ENCODE assay signal across 20 cellular contexts in genomic region chr1:212554401-212554800, GRCh38. TPM values are rescaled to one million over a fixed set of nuclear protein-coding genes. Genes with fewer than 3 reads are reported as not detected.
DNase-seq lines count a peak whose midpoint lies in the region; ATAC-seq, FAIRE-seq and TF ChIP-seq lines count a peak whose summit lies in the region.
"Had no signal": no experiment of that assay in that cellular context is flagged by ENCODE, and none has a peak within 500 bp of the region (broad histone marks: within the 10 kb centered on the region; RNA-seq: fewer than 3 reads in every experiment).

No MANE protein-coding gene starts in this region.

- H2BK15ac ChIP-seq in mesendoderm (replicated peaks; ENCODE audit: low read depth), result peak overlapping the region; percentile 80

- H3K4me3 Mint-ChIP-seq in astrocyte (ENCODE audit: unreplicated experiment), result no peak overlapping the region
- H3K4me3 Mint-ChIP-seq: B cell, GM23338 had no signal

- H3K36me3 Mint-ChIP-seq in astrocyte (ENCODE audit: low read depth, unreplicated experiment), result no peaks in the 10 kb centered on the region

- H3K36me3 ChIP-seq in astrocyte (ENCODE audit: insufficient read depth, low read length) (no peaks in the 10 kb centered on the region), mesendoderm (ENCODE audit: control insufficient read depth, insufficient read depth, low read length) (no peaks in the 10 kb centered on the region), BE2C (no peaks in the 10 kb centered on the region)

- no CpG with 5 or more reads among the region's 2 CpGs for WGBS in mesendoderm (ENCODE audit: extremely low coverage, insufficient coverage, low lambda C conversion rate)

- TF ChIP-seq CTCF in astrocyte (IDR thresholded peaks at IDR 0.05; ENCODE audit: insufficient read depth, low read depth, low read length), result no peak
- no peak for TF ChIP-seq CTCF in BE2C (IDR thresholded peaks at IDR 0.05; ENCODE audit: low read depth, low read length)

- no peaks in the 10 kb centered on the region for H4K20me1 ChIP-seq in astrocyte (ENCODE audit: insufficient read depth, low read length)

- H3K27me3 ChIP-seq in astrocyte (ENCODE audit: insufficient read depth, low read length) (peaks cover 6% of the 10 kb centered on the region), mesendoderm (ENCODE audit: insufficient read depth, low read length, poor library complexity) (no peaks in the 10 kb centered on the region), BE2C (no peaks in the 10 kb centered on the region)

- H3K27ac ChIP-seq in astrocyte (ENCODE audit: low read depth, low read length) (no peak overlapping the region), mesendoderm (ENCODE audit: low read depth, low read length) (no peak overlapping the region)

- H4K5ac ChIP-seq in mesendoderm (ENCODE audit: low read length), result no peak overlapping the region

- H2AK5ac ChIP-seq in mesendoderm (ENCODE audit: low read length), result no peak overlapping the region

- H3K27me3 Mint-ChIP-seq in astrocyte (ENCODE audit: low read depth, unreplicated experiment), result peaks cover 4% of the 10 kb centered on the region

- H3K4me1 ChIP-seq in astrocyte (ENCODE audit: insufficient read depth, low read length) (peaks cover 9% of the 10 kb centered on the region), mesendoderm (ENCODE audit: control insufficient read depth, low read depth, low read length) (no peaks in the 10 kb centered on the region), BE2C (no peaks in the 10 kb centered on the region)

- DNase-seq in EL, result peak; percentile 45
- DNase-seq in HT1080 (ENCODE audit: low read depth), result peak; percentile 33
- DNase-seq in astrocyte (ENCODE audit: low read depth), result peak; percentile 37
- no peak for DNase-seq in mesendoderm
- no peak for DNase-seq in BE2C
- no peak for DNase-seq in NCI-H69 (lab: John Stamatoyannopoulos, UW)
- DNase-seq: KBM-7, NCI-H1092 treated with DMSO at 0.1 percent for 48 hours, NCI-H1436 treated with DMSO at 0.1 percent for 48 hours, NCI-H2029, NCI-H226, NCI-H510A treated with DMSO at 0.1 percent for 48 hours, NCI-H774, OCI-M1, Right ventricle myocardium superior had no signal

- H3K9ac ChIP-seq in astrocyte (ENCODE audit: low read length), result no peak overlapping the region
- H3K9ac ChIP-seq in mesendoderm (ENCODE audit: low read length), result no peak overlapping the region

- H3K9me3 Mint-ChIP-seq in astrocyte (ENCODE audit: unreplicated experiment), result no peaks in the 10 kb centered on the region
- H3K9me3 Mint-ChIP-seq: GM23338 had no signal

- no peak overlapping the region for H3K18ac ChIP-seq in mesendoderm (ENCODE audit: low read length)

- no peak overlapping the region for H3K56ac ChIP-seq in mesendoderm (ENCODE audit: low read length)

- no peak overlapping the region for H4K8ac ChIP-seq in mesendoderm (ENCODE audit: low read depth, low read length)

- H3K9me3 ChIP-seq in astrocyte (ENCODE audit: insufficient read depth, low read depth, low read length) (no peaks in the 10 kb centered on the region), BE2C (no peaks in the 10 kb centered on the region)

- H3K79me2 ChIP-seq in astrocyte (ENCODE audit: insufficient read depth, low read length) (no peaks in the 10 kb centered on the region), mesendoderm (ENCODE audit: control insufficient read depth, insufficient read depth, low read length) (no peaks in the 10 kb centered on the region)

- H3K4me3 ChIP-seq in astrocyte (ENCODE audit: insufficient read depth, low read depth, low read length) (no peak overlapping the region), mesendoderm (ENCODE audit: low read length) (no peak overlapping the region), BE2C (ENCODE audit: low read depth, low read length) (no peak overlapping the region)
- H3K4me3 ChIP-seq: GM23338 had no signal

- peaks cover 3% of the 10 kb centered on the region for H3K4me1 Mint-ChIP-seq in astrocyte (ENCODE audit: low read depth, unreplicated experiment)

- no peak for ATAC-seq in GM19455 (IDR thresholded peaks at IDR 0.05; ENCODE audit: unreplicated experiment)
- ATAC-seq: GM23338, HepG2 had no signal

- no peak overlapping the region for H2BK120ac ChIP-seq in mesendoderm (ENCODE audit: low read depth, low read length)

- H3K79me1 ChIP-seq in mesendoderm (ENCODE audit: low read length), result no peaks in the 10 kb centered on the region

- FAIRE-seq in astrocyte (lab: Jason Lieb, UNC), result no peak
- FAIRE-seq: A204.1, HepG2 had no signal

- no peak overlapping the region for H3K4me2 ChIP-seq in astrocyte (ENCODE audit: low read length)
- no peak overlapping the region for H3K4me2 ChIP-seq in mesendoderm (ENCODE audit: low read length)
- H3K4me2 ChIP-seq: GM23338 had no signal

- H3K23ac ChIP-seq in mesendoderm (ENCODE audit: low read length), result no peak overlapping the region

- no peak overlapping the region for H3K27ac Mint-ChIP-seq in astrocyte (ENCODE audit: unreplicated experiment)
- H3K27ac Mint-ChIP-seq: B cell, GM23338 had no signal

- H3K4ac ChIP-seq in mesendoderm (ENCODE audit: low read depth, low read length), result no peak overlapping the region

- no peak overlapping the region for H2AFZ ChIP-seq in astrocyte (ENCODE audit: low read depth, low read length)
- H2AFZ ChIP-seq: GM23338 had no signal

- H2BK5ac ChIP-seq in mesendoderm (ENCODE audit: low read length), result no peak overlapping the region

RNA-seq across cellular contexts. Expression of gene ATF3, which starts 54.2 kb away (rescaled TPM):
- total RNA-seq in HT1080 (2014; rRNA removed; shearing (Covaris generic)), result 2.6 and 4.9 TPM in 2 replicates
- 12.6 and 13.3 TPM in 2 replicates for polyA plus RNA-seq in HT1080 (2015; cell fraction: cytosol; rRNA removed)
- 12.0 and 12.8 TPM in 2 replicates for polyA plus RNA-seq in HT1080 (2015; cell fraction: nucleus; rRNA removed)
- total RNA-seq in astrocyte, result 72.5 and 87.6 TPM in 2 replicates
- 19.0 TPM for polyA plus RNA-seq in mesendoderm (2013, experiment 1 of 2)
- 21.3 TPM for polyA plus RNA-seq in mesendoderm (2013, experiment 2 of 2)
- polyA plus RNA-seq in BE2C (2012; ENCODE audit: insufficient read depth, insufficient read length, low read depth), result 23.1 TPM

Comparison
In these comparisons a context has a peak if more than half of its experiments do, and no peak if none do; other contexts are left out.
1. DNase-seq: peak in EL (single experiment), HT1080 (single experiment) and astrocyte (single experiment); none in mesendoderm (single experiment), BE2C (single experiment) and NCI-H69 (single experiment).
2. RNA of gene ATF3, which starts 54.2 kb away (total RNA-seq): 72.5 to 87.6 TPM in astrocyte; 2.6 to 4.9 TPM in HT1080; every median in the first group is over 10 times any median in the second.